In genomic region chr11:78516281-78516680, GRCh38 we compare ENCODE assay signal across 24 cellular contexts. TPM values are rescaled to one million over a fixed set of nuclear protein-coding genes. Genes with fewer than 3 reads are reported as not detected.
DNase-seq lines count a peak whose midpoint lies in the region; ATAC-seq and TF ChIP-seq lines count a peak whose summit lies in the region.
"Had no signal": no experiment of that assay in that cellular context is flagged by ENCODE, and none has a peak within 500 bp of the region (broad histone marks: within the 10 kb centered on the region; RNA-seq: fewer than 3 reads in every experiment).

No MANE protein-coding gene starts in this region.

- H3K27ac Mint-ChIP-seq in glutamatergic neuron (ENCODE audit: unreplicated experiment), result peak overlapping the region; percentile 99
- H3K27ac Mint-ChIP-seq: B cell; CD4-positive, alpha-beta T cell; CD8-positive, alpha-beta T cell had no signal

- H3K36me3 Mint-ChIP-seq in glutamatergic neuron (ENCODE audit: unreplicated experiment), result no peaks in the 10 kb centered on the region

- peaks cover 23% of the 10 kb centered on the region for H3K4me1 Mint-ChIP-seq in glutamatergic neuron (ENCODE audit: low read depth, unreplicated experiment)
- H3K4me1 Mint-ChIP-seq: B cell had no signal

- H3K4me1 ChIP-seq in osteoblast (ENCODE audit: insufficient read depth, low read length), result no peaks in the 10 kb centered on the region
- H3K4me1 ChIP-seq: A549; BLaER1 treated with 17β-estradiol and CSF1 and Interleukin-3, amounts not matched to agents 10 nM and 100 nM; Caco-2 had no signal

- no peaks in the 10 kb centered on the region for H3K9me3 ChIP-seq in osteoblast (ENCODE audit: low read depth, low read length)
- H3K9me3 ChIP-seq: A549, Caco-2 had no signal

- DNase-seq in NCI-H146 (lab: John Stamatoyannopoulos, UW), result peak; percentile 50
- DNase-seq in SK-N-DZ (ENCODE audit: low spot score), result peak; percentile 54
- DNase-seq in glutamatergic neuron, result no peak
- DNase-seq in G401 (ENCODE audit: low spot score), result no peak
- no peak for DNase-seq in activated CD8-positive, alpha-beta memory T cell treated with anti-CD3 and anti-CD28 coated beads for 24 hours
- no peak for DNase-seq in osteoblast (ENCODE audit: insufficient read length, low spot score, missing footprints)
- no peak for DNase-seq in GM13977 (ENCODE audit: low spot score)
- DNase-seq: AML-193; Caco-2; Calu3; CD4-positive, alpha-beta T cell; CD8-positive, alpha-beta T cell; DMS153; DMS53; DMS79; DND-41; EL; GF-D8 had no signal

- H2AFZ ChIP-seq in osteoblast (ENCODE audit: low read length), result no peak overlapping the region

- no peak overlapping the region for H3K4me3 ChIP-seq in osteoblast (ENCODE audit: insufficient read depth, low read length)
- H3K4me3 ChIP-seq: A549; BLaER1 treated with 17β-estradiol and CSF1 and Interleukin-3, amounts not matched to agents 10 nM and 100 nM had no signal

- peaks cover 4% of the 10 kb centered on the region for H3K9me3 Mint-ChIP-seq in glutamatergic neuron (ENCODE audit: unreplicated experiment)
- H3K9me3 Mint-ChIP-seq: CD8-positive, alpha-beta T cell had no signal

- H3K36me3 ChIP-seq in osteoblast (ENCODE audit: insufficient read depth, low read length), result no peaks in the 10 kb centered on the region

- H3K4me3 Mint-ChIP-seq in glutamatergic neuron (ENCODE audit: unreplicated experiment), result peak overlapping the region; percentile 5
- H3K4me3 Mint-ChIP-seq: B cell; CD4-positive, alpha-beta T cell; CD8-positive, alpha-beta T cell had no signal

- no peaks in the 10 kb centered on the region for H4K20me1 ChIP-seq in osteoblast (ENCODE audit: insufficient read depth, low read length)
- H4K20me1 ChIP-seq: BLaER1 treated with 17β-estradiol and CSF1 and Interleukin-3, amounts not matched to agents 10 nM and 100 nM had no signal

- TF ChIP-seq CTCF in glutamatergic neuron (IDR thresholded peaks at IDR 0.05; ENCODE audit: partially characterized antibody, unreplicated experiment) (no peak), osteoblast (IDR thresholded peaks at IDR 0.05; ENCODE audit: extremely low read depth, low read depth, low read length) (no peak), GM13977 (IDR thresholded peaks at IDR 0.05; ENCODE audit: extremely low read depth, insufficient read depth, missing control alignments) (no peak)

- H3K27me3 Mint-ChIP-seq in glutamatergic neuron (ENCODE audit: unreplicated experiment), result no peaks in the 10 kb centered on the region
- H3K27me3 Mint-ChIP-seq: B cell; CD4-positive, alpha-beta T cell had no signal

- H3K27ac ChIP-seq in osteoblast (ENCODE audit: low read depth, low read length), result no peak overlapping the region
- H3K27ac ChIP-seq: 22Rv1; A549; BLaER1 treated with 17β-estradiol and CSF1 and Interleukin-3, amounts not matched to agents 10 nM and 100 nM; C4-2B had no signal

- H3K4me2 ChIP-seq in osteoblast (ENCODE audit: insufficient read depth, low read length), result no peak overlapping the region
- H3K4me2 ChIP-seq: A549; BLaER1 treated with 17β-estradiol and CSF1 and Interleukin-3, amounts not matched to agents 10 nM and 100 nM had no signal

- no peak for ATAC-seq in SK-N-SH treated with all-trans-retinoic acid at 6 μM for 48 hours
- ATAC-seq: A549; CD8-positive, alpha-beta T cell had no signal

- H3K27me3 ChIP-seq in osteoblast (ENCODE audit: insufficient read depth, low read length), result no peaks in the 10 kb centered on the region
- H3K27me3 ChIP-seq: BLaER1 treated with 17β-estradiol and CSF1 and Interleukin-3, amounts not matched to agents 10 nM and 100 nM had no signal

- H3K79me2 ChIP-seq in osteoblast (ENCODE audit: insufficient read depth, low read length), result no peaks in the 10 kb centered on the region

- in situ Hi-C loops in G401 (cut with HindIII; ENCODE audit: low sequenced_read_pairs), result no loop called here
- in situ Hi-C loops in GM13977 (cut with MboI; ENCODE audit: low pct_unique_long_range_greater_than_20kb, low sequenced_read_pairs, unreplicated experiment), result no loop called here

TF ChIP-seq in SK-N-SH treated with all-trans-retinoic acid at 6 μM for 48 hours, 23 proteins besides CTCF, POLR2A, EP300 and RAD21:
- peak; percentile 70; the same call in 1 of the 2 replicates for TF ChIP-seq TCF4 (CRISPR knock-in tag; IDR thresholded peaks at IDR 0.05; ENCODE audit: borderline replicate concordance)
- TF ChIP-seq ISL1 (CRISPR knock-in tag; IDR thresholded peaks at IDR 0.05), result peak; percentile 59
- 0 out of 2 replicates have a peak, but pooled peaks have one; percentile 36 for TF ChIP-seq SNAI2 (CRISPR knock-in tag; IDR thresholded peaks at IDR 0.05)
- TF ChIP-seq CREB5 (CRISPR knock-in tag; IDR thresholded peaks at IDR 0.05; ENCODE audit: low read depth), result no peak
- TF ChIP-seq, protein P1, sequence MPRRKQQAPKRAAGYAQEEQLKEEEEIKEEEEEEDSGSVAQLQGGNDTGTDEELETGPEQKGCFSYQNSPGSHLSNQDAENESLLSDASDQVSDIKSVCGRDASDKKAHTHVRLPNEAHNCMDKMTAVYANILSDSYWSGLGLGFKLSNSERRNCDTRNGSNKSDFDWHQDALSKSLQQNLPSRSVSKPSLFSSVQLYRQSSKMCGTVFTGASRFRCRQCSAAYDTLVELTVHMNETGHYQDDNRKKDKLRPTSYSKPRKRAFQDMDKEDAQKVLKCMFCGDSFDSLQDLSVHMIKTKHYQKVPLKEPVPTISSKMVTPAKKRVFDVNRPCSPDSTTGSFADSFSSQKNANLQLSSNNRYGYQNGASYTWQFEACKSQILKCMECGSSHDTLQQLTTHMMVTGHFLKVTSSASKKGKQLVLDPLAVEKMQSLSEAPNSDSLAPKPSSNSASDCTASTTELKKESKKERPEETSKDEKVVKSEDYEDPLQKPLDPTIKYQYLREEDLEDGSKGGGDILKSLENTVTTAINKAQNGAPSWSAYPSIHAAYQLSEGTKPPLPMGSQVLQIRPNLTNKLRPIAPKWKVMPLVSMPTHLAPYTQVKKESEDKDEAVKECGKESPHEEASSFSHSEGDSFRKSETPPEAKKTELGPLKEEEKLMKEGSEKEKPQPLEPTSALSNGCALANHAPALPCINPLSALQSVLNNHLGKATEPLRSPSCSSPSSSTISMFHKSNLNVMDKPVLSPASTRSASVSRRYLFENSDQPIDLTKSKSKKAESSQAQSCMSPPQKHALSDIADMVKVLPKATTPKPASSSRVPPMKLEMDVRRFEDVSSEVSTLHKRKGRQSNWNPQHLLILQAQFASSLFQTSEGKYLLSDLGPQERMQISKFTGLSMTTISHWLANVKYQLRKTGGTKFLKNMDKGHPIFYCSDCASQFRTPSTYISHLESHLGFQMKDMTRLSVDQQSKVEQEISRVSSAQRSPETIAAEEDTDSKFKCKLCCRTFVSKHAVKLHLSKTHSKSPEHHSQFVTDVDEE (CRISPR knock-in tag; IDR thresholded peaks at IDR 0.05), result peak; percentile 91
- 0 out of 2 replicates have a peak, but pooled peaks have one; percentile 76 for TF ChIP-seq BACH2 (CRISPR knock-in tag; IDR thresholded peaks at IDR 0.05; ENCODE audit: borderline replicate concordance)
- no peak for TF ChIP-seq ZFP3 (CRISPR knock-in tag; IDR thresholded peaks at IDR 0.05)
- TF ChIP-seq ESRRG (CRISPR knock-in tag; IDR thresholded peaks at IDR 0.05), result no peak

RNA-seq across cellular contexts. Expression of gene NARS2, which starts 58.4 kb away (rescaled TPM):
- 92.7 and 111 TPM in 2 replicates for polyA plus RNA-seq in SK-N-DZ (2014; cell fraction: cytosol; rRNA removed)
- 60.8 and 70.7 TPM in 2 replicates for polyA plus RNA-seq in SK-N-DZ (2014; cell fraction: nucleus; rRNA removed)
- 21.1 TPM for total RNA-seq in glutamatergic neuron (ENCODE audit: unreplicated experiment)
- total RNA-seq in G401 (2014; rRNA removed; shearing (Covaris generic)), result 34.6 and 54.9 TPM in 2 replicates
- total RNA-seq in osteoblast, result 12.7 and 19.5 TPM in 2 replicates

Comparison
In these comparisons a context has a peak if more than half of its experiments do, and no peak if none do; other contexts are left out.
1. DNase-seq: peak in NCI-H146 (single experiment) and SK-N-DZ (single experiment); none in glutamatergic neuron (single experiment), G401 (single experiment), activated CD8-positive, alpha-beta memory T cell treated with anti-CD3 and anti-CD28 coated beads for 24 hours (single experiment), osteoblast (single experiment) and GM13977 (single experiment).